Comparison of ENCODE assay signal across 27 cellular contexts in the genomic region with DNA sequence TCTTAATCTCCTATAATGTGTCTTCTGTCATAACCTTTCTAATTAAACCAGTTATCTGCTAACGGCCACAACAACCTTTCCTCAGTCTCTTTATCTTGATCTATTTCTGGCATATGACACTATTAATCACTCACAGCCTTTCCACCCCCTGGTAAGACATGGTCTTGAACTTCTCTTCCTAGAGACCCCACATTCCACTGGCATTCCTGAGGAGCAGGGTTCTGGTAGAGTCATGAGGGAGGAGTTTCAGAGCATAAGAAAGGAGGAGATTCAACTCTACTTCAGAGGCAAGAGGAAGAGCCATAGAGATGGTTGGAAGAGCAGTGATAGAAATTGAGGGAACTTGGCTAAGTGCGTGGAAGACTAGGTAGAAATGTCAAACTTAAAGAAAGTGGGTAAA.
"Had no signal": no experiment of that assay in that cellular context is flagged by ENCODE, and none has a peak within 500 bp of the region (broad histone marks: within the 10 kb centered on the region; RNA-seq: fewer than 3 reads in every experiment).

No MANE protein-coding gene starts in this region.

- H3K27ac ChIP-seq: coronary artery, esophagus squamous epithelium, prostate gland, right atrium auricular region, sigmoid colon, skin epidermis, spleen, thoracic aorta, tibial nerve, upper lobe of left lung had no signal

- H3K4me1 ChIP-seq: esophagus squamous epithelium, prostate gland, right atrium auricular region, spleen, upper lobe of left lung had no signal

- H3K27ac Mint-ChIP-seq: effector memory CD8-positive, alpha-beta T cell; memory B cell; naive thymus-derived CD4-positive, alpha-beta T cell; nephron progenitor cell; stimulated activated naive B cell treated with anti-CD40 and anti-IgM and Interleukin-4, amounts not matched to agents 10 μg/mL and 1 μg/mL and 100 μg/mL, for 72 hours; stimulated activated naive CD8-positive, alpha-beta T cell treated with anti-CD3 and anti-CD28 coated beads, Interleukin-15, Interleukin-2, amounts not matched to agents 100 ng/mL and 50 ng/mL, for 24 hours had no signal

- H3K9me3 ChIP-seq: esophagus squamous epithelium, prostate gland, right atrium auricular region, sigmoid colon, upper lobe of left lung had no signal

- FAIRE-seq: endometrium, keratinocyte, urothelium cell line had no signal

- H3K4me1 Mint-ChIP-seq: naive thymus-derived CD4-positive, alpha-beta T cell; stimulated activated naive B cell treated with anti-CD40 and anti-IgM and Interleukin-4, amounts not matched to agents 10 μg/mL and 1 μg/mL and 100 μg/mL, for 72 hours had no signal

- H3K27me3 ChIP-seq: esophagus squamous epithelium, right atrium auricular region, sigmoid colon, spleen, tibial nerve, upper lobe of left lung had no signal

- H3K36me3 ChIP-seq: esophagus squamous epithelium, prostate gland, right atrium auricular region, sigmoid colon, spleen, thoracic aorta, tibial nerve, upper lobe of left lung had no signal

- ATAC-seq: effector memory CD8-positive, alpha-beta T cell; left lobe of liver; naive thymus-derived CD4-positive, alpha-beta T cell; stimulated activated naive B cell treated with anti-CD40 and anti-IgM and Interleukin-4, amounts not matched to agents 10 μg/mL and 1 μg/mL and 100 μg/mL, for 72 hours had no signal

- H3K4me3 ChIP-seq: coronary artery, esophagus squamous epithelium, lung, prostate gland, right atrium auricular region, sigmoid colon, skin epidermis, spleen, thoracic aorta, tibial nerve, upper lobe of left lung had no signal

- DNase-seq: effector memory CD8-positive, alpha-beta T cell; erythroblast; esophagus squamous epithelium; foreskin melanocyte; hypothalamus; midbrain; naive thymus-derived CD4-positive, alpha-beta T cell; nephron progenitor cell; nucleus accumbens; sigmoid colon; spleen; stimulated activated CD4-positive, alpha-beta T cell treated with anti-CD3 and anti-CD28 coated beads, Interleukin-4, amount 100 ng/mL, for 4 hours; stimulated activated naive B cell treated with anti-CD40 and anti-IgM and Interleukin-4, amounts not matched to agents 10 μg/mL and 1 μg/mL and 100 μg/mL, for 72 hours; upper lobe of left lung had no signal

- H3K4me3 Mint-ChIP-seq: effector memory CD8-positive, alpha-beta T cell; memory B cell; naive thymus-derived CD4-positive, alpha-beta T cell; nephron progenitor cell; stimulated activated naive B cell treated with anti-CD40 and anti-IgM and Interleukin-4, amounts not matched to agents 10 μg/mL and 1 μg/mL and 100 μg/mL, for 72 hours; stimulated activated naive CD8-positive, alpha-beta T cell treated with anti-CD3 and anti-CD28 coated beads, Interleukin-15, Interleukin-2, amounts not matched to agents 100 ng/mL and 50 ng/mL, for 24 hours had no signal
